8 cellular contexts compared by ENCODE assay signal in the genomic region with DNA sequence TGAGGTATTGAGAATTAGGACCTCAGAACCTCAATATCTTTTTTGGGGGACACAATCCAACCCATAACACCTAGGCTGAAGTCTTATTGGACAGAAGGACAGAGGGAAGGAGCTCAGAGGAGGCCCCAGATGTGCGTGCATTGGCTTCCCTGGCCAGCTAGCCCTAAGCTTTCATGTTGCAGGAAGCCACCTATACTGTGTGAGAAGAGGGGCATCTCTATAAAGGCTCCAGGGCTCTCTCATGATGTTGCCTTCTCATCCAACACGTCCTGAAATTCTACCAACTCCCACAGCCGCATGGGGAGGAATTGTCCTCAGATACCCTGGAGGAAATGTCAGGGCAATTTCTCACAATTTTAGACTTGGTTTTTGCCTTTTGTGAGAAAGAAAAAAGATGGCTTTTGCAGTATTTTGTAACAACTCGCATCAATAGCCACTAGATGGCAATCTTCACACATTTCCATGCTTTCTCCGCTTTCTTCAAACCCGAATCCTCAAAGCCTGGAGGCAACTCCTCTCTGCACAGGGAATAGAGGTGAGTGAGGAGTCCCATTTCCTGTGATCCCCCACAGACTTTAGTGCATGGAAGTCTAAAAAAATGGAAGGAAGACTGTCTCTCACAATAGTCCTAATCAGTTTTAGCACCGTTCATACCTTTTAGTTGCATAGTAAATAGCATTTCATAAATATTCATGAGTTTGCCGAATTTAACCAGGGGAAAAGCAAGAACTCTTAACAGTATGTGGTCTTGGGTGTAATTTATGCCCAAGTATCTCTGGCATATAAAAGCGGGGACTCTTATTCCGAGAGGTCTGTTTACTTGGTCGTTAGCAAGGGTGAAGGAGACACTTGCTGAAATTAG. TPM values are rescaled to one million over a fixed set of nuclear protein-coding genes. Genes with fewer than 3 reads are reported as not detected.
A peak's percentile ranks its signal among the peaks of the same experiment; 100 is the strongest.
DNase-seq lines count a peak whose midpoint lies in the region; ATAC-seq and TF ChIP-seq lines count a peak whose summit lies in the region.

No MANE protein-coding gene starts in this region.

- H3K4me3 ChIP-seq in OCI-LY7 (ENCODE audit: low read depth, low read length, poor library complexity, severe bottlenecking): no peak overlapping the region

- no peaks in the 10 kb centered on the region for H3K4me1 ChIP-seq in OCI-LY7 (ENCODE audit: insufficient read depth, low read length, poor library complexity, severe bottlenecking)

- H2AFZ ChIP-seq in OCI-LY7 (ENCODE audit: low read length): no peak overlapping the region

- ATAC-seq in GM18517 (IDR thresholded peaks at IDR 0.05; ENCODE audit: unreplicated experiment) (peak; percentile 59), GM19324 (IDR thresholded peaks at IDR 0.05; ENCODE audit: low FRiP score, unreplicated experiment) (no peak), HG03139 (IDR thresholded peaks at IDR 0.05; ENCODE audit: unreplicated experiment) (no peak)

- H4K20me1 ChIP-seq in OCI-LY7 (ENCODE audit: insufficient read depth, low read length): no peaks in the 10 kb centered on the region

- no peaks in the 10 kb centered on the region for H3K79me2 ChIP-seq in OCI-LY7 (ENCODE audit: insufficient read depth, low read depth, low read length)

- peak; percentile 84 for TF ChIP-seq CTCF in C4-2B (conservative IDR thresholded peaks at IDR 0.05)
- TF ChIP-seq CTCF in OCI-LY7 (conservative IDR thresholded peaks at IDR 0.05; ENCODE audit: low read length): peak; percentile 87

- POLR2A ChIA-PET in OCI-LY7 (lab: Charles Lee): interaction anchor here (0.9 kb wide), 1 partner anchor 11 kb away, joined by 3 read pairs; no protein-coding TSS in a partner anchor

- CTCF ChIA-PET in OCI-LY7 (lab: Charles Lee; ENCODE audit: unreplicated experiment): no interaction called here

- BruUV-seq in OCI-LY7 (replicated peaks; lab: Mats Ljungman, UMichigan): no TSS peak

- H3K4me2 ChIP-seq in OCI-LY7 (ENCODE audit: low read length): peak overlapping the region; percentile 53; the same call in 1 of the 2 replicates

- DNase-seq in HuH-7 (ENCODE audit: low spot score) (peak; percentile 74), OCI-LY7 (ENCODE audit: low spot score) (peak; percentile 34), dermis microvascular lymphatic vessel endothelial cell (ENCODE audit: low read depth in 2 of 2) (peak; percentile 12 to 40), lung microvascular endothelial cell (ENCODE audit: low read depth in 2 of 2) (peak; percentile 40 to 44)

- H3K36me3 ChIP-seq in OCI-LY7 (ENCODE audit: insufficient read depth, low read length): no peaks in the 10 kb centered on the region

- no peaks in the 10 kb centered on the region for H3K9me2 ChIP-seq in OCI-LY7 (ENCODE audit: insufficient read depth, low read length)

- no peaks in the 10 kb centered on the region for H3K9me3 ChIP-seq in OCI-LY7 (ENCODE audit: low read length)

- intact Hi-C loops in OCI-LY7 (cut with micrococcal nuclease; ENCODE audit: unreplicated experiment): no loop called here

- H3K27ac ChIP-seq in C4-2B: no peak overlapping the region; the same call in 1 of the 2 replicates
- H3K27ac ChIP-seq in OCI-LY7 (ENCODE audit: low read depth, low read length, poor library complexity, severe bottlenecking): no peak overlapping the region

RNA-seq across cellular contexts. Expression of a gene that starts 7.4 kb away (rescaled TPM):
- total RNA-seq in OCI-LY7 (2014; rRNA removed; shearing (Covaris generic)): not detected in 2 replicates
- total RNA-seq in OCI-LY7 (2022) (not detected in 2 replicates), dermis microvascular lymphatic vessel endothelial cell (not detected in 2 replicates), lung microvascular endothelial cell (not detected in 2 replicates)
